28 cellular contexts compared by ENCODE assay signal in genomic region chr1:210359255-210359654, GRCh38.
"Had no signal": no experiment of that assay in that cellular context is flagged by ENCODE, and none has a peak within 500 bp of the region (broad histone marks: within the 10 kb centered on the region; RNA-seq: fewer than 3 reads in every experiment).

No MANE protein-coding gene starts in this region.

- H3K79me2 ChIP-seq: hepatocyte had no signal

- H3K4me3 Mint-ChIP-seq: natural killer cell; neural crest cell; stimulated activated naive CD8-positive, alpha-beta T cell treated with anti-CD3 and anti-CD28 coated beads, Interleukin-15, amount 100 ng/mL, for 72 hours had no signal

- H3K27ac Mint-ChIP-seq: natural killer cell; stimulated activated naive CD8-positive, alpha-beta T cell treated with anti-CD3 and anti-CD28 coated beads, Interleukin-15, amount 100 ng/mL, for 72 hours had no signal

- H3K4me1 Mint-ChIP-seq: natural killer cell had no signal

- H2AFZ ChIP-seq: hepatocyte had no signal

- H3K36me3 ChIP-seq: esophagus muscularis mucosa, gastroesophageal sphincter, heart left ventricle, left ventricle myocardium inferior, lower lobe of right lung, suprapubic skin, transverse colon, upper lobe of right lung, uterus had no signal

- H3K4me1 ChIP-seq: psoas muscle, upper lobe of right lung had no signal

- H3K4me3 ChIP-seq: coronary artery, esophagus muscularis mucosa, gastroesophageal sphincter, heart left ventricle, hepatocyte, left ventricle myocardium inferior, lower lobe of right lung, psoas muscle, smooth muscle cell, suprapubic skin, transverse colon, upper lobe of right lung, uterus had no signal

- ATAC-seq: foreskin keratinocyte; gastroesophageal sphincter; heart left ventricle; left cardiac atrium; lower lobe of right lung; natural killer cell; psoas muscle; right cardiac atrium; stimulated activated naive CD8-positive, alpha-beta T cell treated with anti-CD3 and anti-CD28 coated beads, Interleukin-15, amount 100 ng/mL, for 72 hours; upper lobe of right lung had no signal

- DNase-seq: effector memory CD4-positive, alpha-beta T cell; foreskin keratinocyte; heart left ventricle; left cardiac atrium; left ventricle myocardium inferior; lower lobe of right lung; natural killer cell; posterior cingulate gyrus; psoas muscle; right cardiac atrium; stimulated activated CD4-positive, alpha-beta T cell treated with anti-CD3 and anti-CD28 coated beads, Interleukin-12 subunit alpha, Interleukin-12 subunit beta, amount 100 ng/mL, for 4 hours; stimulated activated CD4-positive, alpha-beta T cell treated with anti-CD3 and anti-CD28 coated beads, Interleukin-1b, Interleukin-23, amount 100 ng/mL, for 48 hours; stimulated activated CD4-positive, alpha-beta T cell treated with anti-CD3 and anti-CD28 coated beads, Interleukin-4, amount 100 ng/mL, for 1 hour; stimulated activated CD8-positive, alpha-beta memory T cell treated with anti-CD3 and anti-CD28 coated beads, Interleukin-4, amount 100 ng/mL, for 48 hours; stimulated activated naive CD4-positive, alpha-beta T cell; stimulated activated naive CD8-positive, alpha-beta T cell treated with anti-CD3 and anti-CD28 coated beads, Interleukin-15, amount 100 ng/mL, for 72 hours; transverse colon; upper lobe of right lung; uterus had no signal

- H3K27ac ChIP-seq: coronary artery, esophagus muscularis mucosa, foreskin keratinocyte, gastroesophageal sphincter, heart left ventricle, hepatocyte, left ventricle myocardium inferior, lower lobe of right lung, psoas muscle, suprapubic skin, transverse colon, upper lobe of right lung, uterus had no signal

- FAIRE-seq: endothelial cell of umbilical vein, islet of Langerhans had no signal

- H3K9me3 ChIP-seq: esophagus muscularis mucosa, gastroesophageal sphincter, heart left ventricle, left ventricle myocardium inferior, lower lobe of right lung, psoas muscle, suprapubic skin, transverse colon, upper lobe of right lung, uterus had no signal

- H3K27me3 Mint-ChIP-seq: stimulated activated naive CD8-positive, alpha-beta T cell treated with anti-CD3 and anti-CD28 coated beads, Interleukin-15, amount 100 ng/mL, for 72 hours had no signal

- H3K4me2 ChIP-seq: hepatocyte, smooth muscle cell had no signal

- H3K27me3 ChIP-seq: esophagus muscularis mucosa, gastroesophageal sphincter, heart left ventricle, hepatocyte, suprapubic skin, transverse colon, upper lobe of right lung, uterus had no signal

- H3K9me3 Mint-ChIP-seq: natural killer cell; neural crest cell; stimulated activated naive CD8-positive, alpha-beta T cell treated with anti-CD3 and anti-CD28 coated beads, Interleukin-15, amount 100 ng/mL, for 72 hours had no signal

- H3K36me3 Mint-ChIP-seq: natural killer cell had no signal
